In the genomic region with DNA sequence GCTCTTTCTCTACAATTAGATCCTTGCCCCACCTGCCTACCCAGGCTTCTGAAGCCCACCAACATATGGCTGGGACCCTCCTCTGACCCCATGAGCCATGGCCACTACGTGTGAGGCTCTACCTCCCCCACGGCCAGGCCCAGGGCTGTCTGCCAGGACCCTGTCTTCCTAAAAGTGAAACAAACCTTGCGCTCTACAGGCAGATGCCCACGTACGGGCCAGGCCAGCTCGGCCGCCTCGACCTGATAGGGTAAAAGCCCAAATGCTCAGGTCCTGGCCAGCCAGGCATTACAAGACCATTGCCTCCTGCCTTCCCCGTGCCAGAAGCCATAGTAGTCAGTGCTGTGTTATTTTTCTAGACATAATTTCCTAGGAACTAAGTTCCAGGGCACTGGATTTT, we compare ENCODE assay signal across 25 cellular contexts.
"Had no signal": no experiment of that assay in that cellular context is flagged by ENCODE, and none has a peak within 500 bp of the region (broad histone marks: within the 10 kb centered on the region; RNA-seq: fewer than 3 reads in every experiment).

No MANE protein-coding gene starts in this region.

- H3K36me3 ChIP-seq: heart left ventricle, left lung, neutrophil, ovary, prostate gland, suprapubic skin, thoracic aorta, tibial artery, upper lobe of right lung had no signal

- DNase-seq: hypothalamus; islet precursor cell; kidney glomerular epithelial cell; left colon; occipital lobe; ovary; retina; right cardiac atrium; stimulated activated CD4-positive, alpha-beta T cell treated with anti-CD3 and anti-CD28 coated beads, Interleukin-12 subunit alpha, Interleukin-12 subunit beta, amount 100 ng/mL, for 4 hours; stimulated activated CD4-positive, alpha-beta T cell treated with anti-CD3 and anti-CD28 coated beads, Interleukin-15, amount 100 ng/mL, for 24 hours; stimulated activated CD4-positive, alpha-beta T cell treated with anti-CD3 and anti-CD28 coated beads, Interleukin-2, amount 100 ng/mL, for 24 hours; stimulated activated CD4-positive, alpha-beta T cell treated with anti-CD3 and anti-CD28 coated beads, Interleukin-4, amount 100 ng/mL, for 1 hour; stimulated activated naive CD4-positive, alpha-beta T cell; tibial artery; trophoblast cell; upper lobe of right lung had no signal

- ATAC-seq: heart left ventricle; left colon; left lung; naive thymus-derived CD8-positive, alpha-beta T cell; right cardiac atrium; sciatic nerve; upper lobe of right lung had no signal

- H3K4me1 ChIP-seq: heart left ventricle, left lung, prostate gland, suprapubic skin, tibial artery, upper lobe of right lung had no signal

- H3K27ac ChIP-seq: heart left ventricle, left lung, neutrophil, ovary, prostate gland, skin epidermis, suprapubic skin, thoracic aorta, tibial artery, upper lobe of right lung had no signal

- H3K9me3 ChIP-seq: neutrophil, prostate gland, thoracic aorta, upper lobe of right lung had no signal

- H3K4me3 ChIP-seq: heart left ventricle, left lung, ovary, prostate gland, skin epidermis, suprapubic skin, thoracic aorta, tibial artery, upper lobe of right lung had no signal

- H3K27me3 ChIP-seq: neutrophil, ovary, tibial artery, upper lobe of right lung had no signal
